8 cellular contexts compared by ENCODE assay signal in genomic region chr4:151014521-151015457, GRCh38. TPM values are rescaled to one million over a fixed set of nuclear protein-coding genes. Genes with fewer than 3 reads are reported as not detected.
DNase-seq lines count a peak whose midpoint lies in the region; ATAC-seq and TF ChIP-seq lines count a peak whose summit lies in the region.

Gene LRBA (minus strand): TSS chr4:151015284. CDS start chr4:151014642, 642 bp downstream.

- H3K79me2 ChIP-seq in PC-9 (ENCODE audit: low read depth): peaks cover 43% of the 10 kb centered on the region

- DNase-seq in DMS 273 treated with DMSO at 0.1 percent for 48 hours (lab: John Stamatoyannopoulos, UW) (peak; percentile 24), KBM-7 (peak; percentile 88), PC-9 (peak; percentile 82 to 89), esophagus squamous epithelium (lab: John Stamatoyannopoulos, UW) (peak; percentile 40), myocyte (ENCODE audit: low read depth) (peak; percentile 64)
- peak; percentile 73 for DNase-seq in activated T-cell treated with anti-CD3 and anti-CD28 coated beads, Interleukin-2, amount 50 U/mL, for 4 hours
- DNase-seq in stimulated activated CD8-positive, alpha-beta memory T cell treated with anti-CD3 and anti-CD28 coated beads, Interleukin-7, amount 100 ng/mL, for 4 hours (ENCODE audit: low read depth in 2 of 2): peak; percentile 72 to 75

- intact Hi-C loops in PC-9 (cut with micrococcal nuclease; ENCODE audit: unreplicated experiment): loop anchor here (5.0 to 10.0 kb wide), 2 partner anchors 77 to 130 kb away; no protein-coding TSS in a partner anchor
- intact Hi-C loops in esophagus squamous epithelium (cut with DNase I): no loop called here

- H3K36me3 ChIP-seq in PC-9 (ENCODE audit: low read depth) (no peaks in the 10 kb centered on the region), esophagus squamous epithelium (peaks cover 0 to 11% (median 0%) of the 10 kb centered on the region in 3 donors)

- in situ Hi-C loops in KBM-7 (cut with MboI; ENCODE audit: low pct_unique_long_range_greater_than_20kb, low sequenced_read_pairs): no loop called here

- H3K4me1 ChIP-seq in PC-9 (replicated peaks; ENCODE audit: insufficient read depth) (peaks cover 26% of the 10 kb centered on the region), esophagus squamous epithelium (peaks cover 0 to 41% (median 23%) of the 10 kb centered on the region in 3 donors)

- H3K4me3 Mint-ChIP-seq in activated T-cell treated with anti-CD3 and anti-CD28 coated beads, Interleukin-2, amount 50 U/mL, for 4 hours: peak within 1 kb of the TSS; percentile 100

- 1% methylated on average over 20 to 26 of the region's 37 CpGs for WGBS in esophagus squamous epithelium, 2 donors

- peaks cover 4% of the 10 kb centered on the region; the same call in 1 of the 2 replicates for H4K20me1 ChIP-seq in PC-9 (ENCODE audit: insufficient read depth)

- no peaks in the 10 kb centered on the region for H3K9me3 ChIP-seq in PC-9 (ENCODE audit: insufficient read depth, low read depth)
- no peaks in the 10 kb centered on the region for H3K9me3 ChIP-seq in esophagus squamous epithelium

- TSS peak; percentile 72 for BruUV-seq in PC-9 (replicated peaks; lab: Mats Ljungman, UMichigan)

- TF ChIP-seq CTCF in PC-9 (conservative IDR thresholded peaks at IDR 0.05) (no peak), esophagus squamous epithelium (IDR thresholded peaks at IDR 0.05) (no peak)

- POLR2A ChIA-PET in PC-9 (lab: Charles Lee; ENCODE audit: unreplicated experiment): interaction anchor here (0.7 kb wide), 1 partner anchor 39 kb away, joined by 6 read pairs; no protein-coding TSS in a partner anchor

- H3K4me1 Mint-ChIP-seq in activated T-cell treated with anti-CD3 and anti-CD28 coated beads, Interleukin-2, amount 50 U/mL, for 4 hours (ENCODE audit: low read depth): peaks cover 25% of the 10 kb centered on the region

- H3K27me3 Mint-ChIP-seq in activated T-cell treated with anti-CD3 and anti-CD28 coated beads, Interleukin-2, amount 50 U/mL, for 4 hours (ENCODE audit: low read depth): no peaks in the 10 kb centered on the region

- H3K4me3 ChIP-seq in PC-9 (peak within 1 kb of the TSS; percentile 92), esophagus squamous epithelium (peak within 1 kb of the TSS; percentile 97 to 99 (median 98))

- H3F3A ChIP-seq in PC-9 (ENCODE audit: insufficient read depth, low read depth): peaks cover 34% of the 10 kb centered on the region

- H3K9me3 Mint-ChIP-seq in activated T-cell treated with anti-CD3 and anti-CD28 coated beads, Interleukin-2, amount 50 U/mL, for 4 hours: no peaks in the 10 kb centered on the region

- H3K36me3 Mint-ChIP-seq in activated T-cell treated with anti-CD3 and anti-CD28 coated beads, Interleukin-2, amount 50 U/mL, for 4 hours (ENCODE audit: insufficient read depth): peaks cover 8% of the 10 kb centered on the region

- no peaks in the 10 kb centered on the region for H3K27me3 ChIP-seq in PC-9 (ENCODE audit: insufficient read depth, low read depth)
- no peaks in the 10 kb centered on the region for H3K27me3 ChIP-seq in esophagus squamous epithelium

- CTCF ChIA-PET in PC-9 (lab: Charles Lee): no interaction called here

- H3K27ac ChIP-seq in PC-9 (peak within 1 kb of the TSS; percentile 80), esophagus squamous epithelium (peak within 1 kb of the TSS; percentile 97 to 100 (median 98))

- ATAC-seq in GM21717 (IDR thresholded peaks at IDR 0.05; ENCODE audit: unreplicated experiment): peak; percentile 80
- peak; percentile 80 to 81 for ATAC-seq in activated T-cell treated with anti-CD3 and anti-CD28 coated beads, Interleukin-2, amount 50 U/mL, for 4 hours

- peak within 1 kb of the TSS; percentile 89 for H2AFZ ChIP-seq in PC-9

- no peaks in the 10 kb centered on the region for H3K9me2 ChIP-seq in PC-9 (ENCODE audit: insufficient read depth)

- TF ChIP-seq POLR2A in esophagus squamous epithelium (IDR thresholded peaks at IDR 0.05): no peak

- peak within 1 kb of the TSS; percentile 81 for H3K4me2 ChIP-seq in PC-9

RNA-seq across cellular contexts. Expression of gene LRBA, which starts in this region (rescaled TPM):
- total RNA-seq in PC-9 (2021) (77.4 and 84.5 TPM in 2 replicates), esophagus squamous epithelium (10 to 100 TPM; 54.7 to 91.8 (median 66.2) TPM), myocyte (52.8 and 57.8 TPM in 2 replicates)
- total RNA-seq in activated T-cell treated with anti-CD3 and anti-CD28 coated beads, Interleukin-2, amount 50 U/mL, for 4 hours: 10 to 100 TPM; 52.0 to 68.5 (median 63.6) TPM
- polyA plus RNA-seq in myocyte (2012): 14.1 TPM

Comparison
In these comparisons a context has a peak if more than half of its experiments do, and no peak if none do; other contexts are left out.
1. Peak in every context shown above with its lines: DNase-seq, ATAC-seq, H3K4me3 ChIP-seq and H3K27ac ChIP-seq.
2. DNase-seq: peak in every context shown above with its lines; median percentile 88 in KBM-7; 86 in PC-9; 74 in stimulated activated CD8-positive, alpha-beta memory T cell treated with anti-CD3 and anti-CD28 coated beads, Interleukin-7, amount 100 ng/mL, for 4 hours; 73 in activated T-cell treated with anti-CD3 and anti-CD28 coated beads, Interleukin-2, amount 50 U/mL, for 4 hours; 64 in myocyte; 40 in esophagus squamous epithelium; 24 in DMS 273 treated with DMSO at 0.1 percent for 48 hours.